10 cellular contexts compared by ENCODE assay signal in genomic region chrX:110125435-110125834, GRCh38.
DNase-seq lines count a peak whose midpoint lies in the region; ATAC-seq and TF ChIP-seq lines count a peak whose summit lies in the region.
"Had no signal": no experiment of that assay in that cellular context is flagged by ENCODE, and none has a peak within 500 bp of the region (broad histone marks: within the 10 kb centered on the region; RNA-seq: fewer than 3 reads in every experiment).

No MANE protein-coding gene starts in this region.

- no peaks in the 10 kb centered on the region for H3F3A ChIP-seq in GM23338 (replicated peaks; ENCODE audit: low read depth)
- no peaks in the 10 kb centered on the region for H3F3A ChIP-seq in GM23248 (ENCODE audit: insufficient read depth)

- no peaks in the 10 kb centered on the region for H3K9me2 ChIP-seq in GM23338 (ENCODE audit: insufficient read depth)
- no peaks in the 10 kb centered on the region for H3K9me2 ChIP-seq in hepatocyte (replicated peaks; ENCODE audit: insufficient read depth)
- no peaks in the 10 kb centered on the region for H3K9me2 ChIP-seq in GM23248 (ENCODE audit: insufficient read depth)

- H2AFZ ChIP-seq in GM23338 = no peak overlapping the region
- no peak overlapping the region for H2AFZ ChIP-seq in hepatocyte
- no peak overlapping the region for H2AFZ ChIP-seq in GM23248

- no peaks in the 10 kb centered on the region for H3K27me3 Mint-ChIP-seq in GM23338 (ENCODE audit: insufficient read depth, low read depth, poor library complexity)

- POLR2A ChIA-PET in AG04449 (lab: Yijun Ruan, JAX) = no interaction called here

- TF ChIP-seq CTCF in AG04449 (IDR thresholded peaks at IDR 0.05; ENCODE audit: insufficient read depth, low read length, missing control alignments) (peak; percentile 17), GM23338 (conservative IDR thresholded peaks at IDR 0.05; ENCODE audit: low read depth in 2 of 2) (peak; percentile 37 to 71; a peak in 3 of 4 replicates), hepatocyte (IDR thresholded peaks at IDR 0.05; ENCODE audit: poor library complexity) (peak; percentile 42), breast epithelium (IDR thresholded peaks at IDR 0.05) (no peak)

- ATAC-seq in GM23338 (peak; percentile 97), SK-N-SH treated with all-trans-retinoic acid at 6 μM for 48 hours (peak; percentile 73), HG03039 (IDR thresholded peaks at IDR 0.05; ENCODE audit: unreplicated experiment) (no peak)
- ATAC-seq in activated CD4-positive, CD25-positive, alpha-beta regulatory T cell treated with anti-CD3 and anti-CD28 coated beads, Interleukin-2, amount 50 U/mL, for 24 hours = no peak

- WGBS in hepatocyte (ENCODE audit: low lambda C conversion rate, missing lambda C conversion rate) = 41% methylated on average over 4 of the region's 4 CpGs
- 64% methylated on average over 2 to 4 of the region's 4 CpGs for WGBS in GM23248 (ENCODE audit: low coverage in 1 of 2, low lambda C conversion rate in 2 of 2, missing lambda C conversion rate in 2 of 2), 2 experiments

- H3K4me2 ChIP-seq in GM23338 (0 out of 2 replicates have a peak overlapping the region, but pooled peaks have one; percentile 43), hepatocyte (no peak overlapping the region), GM23248 (ENCODE audit: unreplicated experiment) (no peak overlapping the region)

- CTCF ChIA-PET in AG04449 (lab: Yijun Ruan, JAX) = interaction anchor here (1.0 to 2.8 kb wide), 5 partner anchors 21 to 287 kb away, joined by 3 to 29 read pairs (median 4); no protein-coding TSS in a partner anchor

- H3K27me3 ChIP-seq in GM23338 (ENCODE audit: insufficient read depth) (no peaks in the 10 kb centered on the region), hepatocyte (no peaks in the 10 kb centered on the region), breast epithelium (peaks cover 0 to 37% of the 10 kb centered on the region in 2 donors), GM23248 (replicated peaks; ENCODE audit: insufficient read depth) (no peaks in the 10 kb centered on the region)
- H3K27me3 ChIP-seq: SJCRH30 had no signal

- no peak overlapping the region for H3K27ac Mint-ChIP-seq in GM23338
- H3K27ac Mint-ChIP-seq: immature natural killer cell had no signal

- H3K4me3 Mint-ChIP-seq in GM23338 = no peak overlapping the region
- H3K4me3 Mint-ChIP-seq: immature natural killer cell had no signal

- H3K9ac ChIP-seq in GM23248 = no peak overlapping the region

- H3K9me3 Mint-ChIP-seq in GM23338 = no peaks in the 10 kb centered on the region
- H3K9me3 Mint-ChIP-seq: immature natural killer cell had no signal

- TF ChIP-seq POLR2A in breast epithelium (IDR thresholded peaks at IDR 0.05) = no peak

- H3K36me3 ChIP-seq in GM23338 (ENCODE audit: insufficient read depth) (no peaks in the 10 kb centered on the region), hepatocyte (replicated peaks; ENCODE audit: insufficient read depth, low read depth) (no peaks in the 10 kb centered on the region), breast epithelium (no peaks in the 10 kb centered on the region), GM23248 (ENCODE audit: low read depth) (no peaks in the 10 kb centered on the region)
- H3K36me3 ChIP-seq: SJCRH30 had no signal

- no peaks in the 10 kb centered on the region for H3K9me3 ChIP-seq in hepatocyte (ENCODE audit: low read depth)
- H3K9me3 ChIP-seq in breast epithelium = no peaks in the 10 kb centered on the region
- H3K9me3 ChIP-seq in GM23248 (ENCODE audit: low read depth) = no peaks in the 10 kb centered on the region
- H3K9me3 ChIP-seq: SJCRH30 had no signal

- H3K4me3 ChIP-seq in AG04449 (ENCODE audit: low read depth, low read length) = no peak overlapping the region
- H3K4me3 ChIP-seq in GM23338 = no peak overlapping the region
- no peak overlapping the region for H3K4me3 ChIP-seq in hepatocyte
- H3K4me3 ChIP-seq in breast epithelium = no peak overlapping the region
- no peak overlapping the region for H3K4me3 ChIP-seq in GM23248
- H3K4me3 ChIP-seq: SJCRH30 had no signal

- H3K36me3 Mint-ChIP-seq in GM23338 (ENCODE audit: low read depth) = no peaks in the 10 kb centered on the region

- H3K79me2 ChIP-seq in GM23338 (replicated peaks; ENCODE audit: insufficient read depth) (no peaks in the 10 kb centered on the region), hepatocyte (no peaks in the 10 kb centered on the region), GM23248 (ENCODE audit: insufficient read depth) (no peaks in the 10 kb centered on the region)

- intact Hi-C loops in breast epithelium (cut with DNase I; ENCODE audit: low total_unique reads) = no loop called here

- H3K27ac ChIP-seq in GM23338 (ENCODE audit: low read depth) (no peak overlapping the region), hepatocyte (no peak overlapping the region), breast epithelium (no peak overlapping the region), GM23248 (no peak overlapping the region)
- H3K27ac ChIP-seq: SJCRH30 had no signal

- H3K4me1 Mint-ChIP-seq in GM23338 = peaks cover 11% of the 10 kb centered on the region; the same call in 2 of the 3 replicates
- H3K4me1 Mint-ChIP-seq: immature natural killer cell had no signal

- DNase-seq in AG04449 (ENCODE audit: low read depth, low spot score) = no peak
- DNase-seq in GM23338 (ENCODE audit: low spot score) = peak; percentile 59
- peak; percentile 15 for DNase-seq in hepatocyte (ENCODE audit: low spot score)
- no peak for DNase-seq in breast epithelium (ENCODE audit: low spot score in 2 of 2)
- DNase-seq in GM23248 = no peak
- DNase-seq: immature natural killer cell had no signal

- H3K4me1 ChIP-seq in GM23338 (ENCODE audit: insufficient read depth) (peaks cover 5% of the 10 kb centered on the region; the same call in 1 of the 2 replicates), hepatocyte (ENCODE audit: insufficient read depth) (no peaks in the 10 kb centered on the region), breast epithelium (no peaks in the 10 kb centered on the region), GM23248 (ENCODE audit: insufficient read depth) (no peaks in the 10 kb centered on the region)
- H3K4me1 ChIP-seq: SJCRH30 had no signal

- H4K20me1 ChIP-seq in GM23338 (replicated peaks; ENCODE audit: insufficient read depth) = no peaks in the 10 kb centered on the region
- H4K20me1 ChIP-seq in hepatocyte (ENCODE audit: insufficient read depth, poor library complexity, severe bottlenecking) = no peaks in the 10 kb centered on the region
- no peaks in the 10 kb centered on the region for H4K20me1 ChIP-seq in GM23248 (ENCODE audit: insufficient read depth)

- in situ Hi-C loops in GM23248 (cut with MboI) = no loop called here

TF ChIP-seq in GM23338, 12 proteins besides CTCF, POLR2A, EP300 and RAD21:
- no peak for TF ChIP-seq ZNF331 (CRISPR knock-in tag; IDR thresholded peaks at IDR 0.05; ENCODE audit: low read depth)
- no peak for TF ChIP-seq ETS1 (IDR thresholded peaks at IDR 0.05)
- no peak for TF ChIP-seq NANOG (IDR thresholded peaks at IDR 0.05; ENCODE audit: borderline replicate concordance)
- TF ChIP-seq CREB1 (CRISPR knock-in tag; IDR thresholded peaks at IDR 0.05; ENCODE audit: low read depth) = no peak
- TF ChIP-seq EZH2 (IDR thresholded peaks at IDR 0.05; ENCODE audit: low read depth, unreplicated experiment) = no peak
- no peak for TF ChIP-seq EZH2phosphoT487 (IDR thresholded peaks at IDR 0.05; ENCODE audit: unreplicated experiment)

TF ChIP-seq in SK-N-SH treated with all-trans-retinoic acid at 6 μM for 48 hours, 23 proteins besides CTCF, POLR2A, EP300 and RAD21 (continues in another document):
- TF ChIP-seq SNAI2 (CRISPR knock-in tag; IDR thresholded peaks at IDR 0.05) = no peak
- no peak for TF ChIP-seq POU6F1 (CRISPR knock-in tag; IDR thresholded peaks at IDR 0.05; ENCODE audit: borderline replicate concordance, low read depth)
- TF ChIP-seq ARNTL (CRISPR knock-in tag; IDR thresholded peaks at IDR 0.05; ENCODE audit: borderline replicate concordance, low read depth) = no peak
- no peak for TF ChIP-seq ISL1 (CRISPR knock-in tag; IDR thresholded peaks at IDR 0.05)
- no peak for TF ChIP-seq ESRRG (CRISPR knock-in tag; IDR thresholded peaks at IDR 0.05)
- no peak for TF ChIP-seq ZNF565 (CRISPR knock-in tag; conservative IDR thresholded peaks at IDR 0.05; ENCODE audit: low read depth)
- no peak for TF ChIP-seq CREB5 (CRISPR knock-in tag; IDR thresholded peaks at IDR 0.05; ENCODE audit: low read depth)
- TF ChIP-seq ZNF8 (CRISPR knock-in tag; IDR thresholded peaks at IDR 0.05) = no peak

Comparison
In these comparisons a context has a peak if more than half of its experiments do, and no peak if none do; other contexts are left out.
1. DNase-seq: peak in GM23338 (single experiment) and hepatocyte (single experiment); none in AG04449 (single experiment), breast epithelium (0 of 2) and GM23248 (single experiment).
2. CTCF ChIP-seq: peak in AG04449 (single experiment), GM23338 (2 of 2) and hepatocyte (single experiment); none in breast epithelium (0 of 3).
3. ATAC-seq: peak in GM23338 (single experiment) and SK-N-SH treated with all-trans-retinoic acid at 6 μM for 48 hours (single experiment); none in activated CD4-positive, CD25-positive, alpha-beta regulatory T cell treated with anti-CD3 and anti-CD28 coated beads, Interleukin-2, amount 50 U/mL, for 24 hours (0 of 2) and HG03039 (single experiment).